In genomic region chr10:85175635-85176034, GRCh38 we compare ENCODE assay signal across 28 cellular contexts.
DNase-seq lines count a peak whose midpoint lies in the region; ATAC-seq and TF ChIP-seq lines count a peak whose summit lies in the region.
"Had no signal": no experiment of that assay in that cellular context is flagged by ENCODE, and none has a peak within 500 bp of the region (broad histone marks: within the 10 kb centered on the region; RNA-seq: fewer than 3 reads in every experiment).

No MANE protein-coding gene starts in this region.

- H2BK12ac ChIP-seq in H9 (ENCODE audit: insufficient read length, low read depth, low read length): no peak overlapping the region

- H3K36me3 Mint-ChIP-seq in H9 (ENCODE audit: insufficient read depth in 1 of 3, low read depth in 3 of 3): no peaks in the 10 kb centered on the region; a peak in 1 of 7 replicates
- H3K36me3 Mint-ChIP-seq: CD8-positive, alpha-beta memory T cell; naive B cell had no signal

- H3K9ac ChIP-seq in H9 (ENCODE audit: extremely low read depth, insufficient read length, low read length): no peak overlapping the region

- H4K8ac ChIP-seq in H9 (replicated peaks; ENCODE audit: insufficient read length, low read depth, low read length): no peak overlapping the region

- no peak overlapping the region for H4K91ac ChIP-seq in H9 (ENCODE audit: insufficient read length, low read depth, low read length)

- H3K79me1 ChIP-seq in H9 (ENCODE audit: insufficient read depth, low read depth, low read length, poor library complexity, severe bottlenecking): no peaks in the 10 kb centered on the region

- no peaks in the 10 kb centered on the region for H3K79me2 ChIP-seq in H9 (ENCODE audit: insufficient read depth, low read length)

- H3K9me3 ChIP-seq in H9 (ENCODE audit: control insufficient read depth, low read depth, low read length): no peaks in the 10 kb centered on the region
- no peaks in the 10 kb centered on the region for H3K9me3 ChIP-seq in WERI-Rb-1 (ENCODE audit: severe bottlenecking)
- H3K9me3 ChIP-seq: SJSA1, thoracic aorta had no signal

- H3K23ac ChIP-seq in H9 (ENCODE audit: insufficient read length, low read depth, low read length): no peak overlapping the region

- no peak overlapping the region for H2BK20ac ChIP-seq in H9 (ENCODE audit: low read depth, low read length, poor library complexity, severe bottlenecking)

- no peak overlapping the region for H3K18ac ChIP-seq in H9 (ENCODE audit: insufficient read length, low read depth, low read length)

- WGBS in H9 (ENCODE audit: extremely low coverage, insufficient read length, low lambda C conversion rate): no CpG with 5 or more reads among the region's 1 CpG

- DNase-seq in DMS53 treated with DMSO at 0.1 percent for 48 hours (lab: John Stamatoyannopoulos, UW; ENCODE audit: unreplicated experiment): peak; percentile 6
- DNase-seq in H9: peak; percentile 40
- DNase-seq in WERI-Rb-1: peak; percentile 25
- no peak for DNase-seq in left lobe of liver (ENCODE audit: low spot score)
- DNase-seq in kidney glomerular epithelial cell (lab: John Stamatoyannopoulos, UW): no peak
- DNase-seq: activated CD4-positive, alpha-beta memory T cell treated with anti-CD3 and anti-CD28 coated beads, Interleukin-2, amount 10 ng/mL, durations not matched to agents 7 days and 5 days; activated effector memory CD4-positive, alpha-beta T cell treated with anti-CD3 and anti-CD28 coated beads, Interleukin-2, amount 50 U/mL, for 16 hours; activated naive CD8-positive, alpha-beta T cell treated with anti-CD3 and anti-CD28 coated beads, Interleukin-2, amount 50 U/mL, for 24 hours; activated T-cell treated with anti-CD3 and anti-CD28 coated beads for 4 hours; CD8-positive, alpha-beta memory T cell; DND-41; effector CD8-positive, alpha-beta T cell; GOT3; hippocampal formation; Kasumi-1; mesenchymal stem cell; naive B cell; NCI-H1092; NCI-H187 treated with DMSO at 0.1 percent for 48 hours; NCI-H226; stimulated activated CD4-positive, alpha-beta T cell treated with anti-CD3 and anti-CD28 coated beads, Interleukin-4, amount 100 ng/mL, for 1 hour; stimulated activated naive CD4-positive, alpha-beta T cell treated with Interleukin-2 at 50 U/mL for 16 hours; T-helper 17 cell had no signal

- no peak overlapping the region for H3K14ac ChIP-seq in H9 (ENCODE audit: insufficient read depth, low read length)

- no peaks in the 10 kb centered on the region for H3K27me3 Mint-ChIP-seq in H9 (ENCODE audit: low read depth)
- H3K27me3 Mint-ChIP-seq: activated CD4-positive, alpha-beta memory T cell treated with anti-CD3 and anti-CD28 coated beads, Interleukin-2, amount 10 ng/mL, durations not matched to agents 7 days and 5 days; CD8-positive, alpha-beta memory T cell; naive B cell; T-helper 17 cell had no signal

- H3K4me3 Mint-ChIP-seq in H9: no peak overlapping the region
- H3K4me3 Mint-ChIP-seq: activated CD4-positive, alpha-beta memory T cell treated with anti-CD3 and anti-CD28 coated beads, Interleukin-2, amount 10 ng/mL, durations not matched to agents 7 days and 5 days; activated naive CD8-positive, alpha-beta T cell treated with anti-CD3 and anti-CD28 coated beads, Interleukin-2, amount 50 U/mL, for 24 hours; CD8-positive, alpha-beta memory T cell; naive B cell; T-helper 17 cell had no signal

- H3K27me3 ChIP-seq in H9 (ENCODE audit: insufficient read depth, low read length) (no peaks in the 10 kb centered on the region; the same call in 1 of the 2 replicates), WERI-Rb-1 (ENCODE audit: insufficient read depth, low read depth, severe bottlenecking) (no peaks in the 10 kb centered on the region)
- H3K27me3 ChIP-seq: SJSA1 had no signal

- no peak overlapping the region for H3K4ac ChIP-seq in H9 (ENCODE audit: low read depth, low read length)

- H2AK5ac ChIP-seq in H9 (ENCODE audit: insufficient read length, low read length): no peak overlapping the region

- no peaks in the 10 kb centered on the region for H3K9me3 Mint-ChIP-seq in H9
- H3K9me3 Mint-ChIP-seq: activated CD4-positive, alpha-beta memory T cell treated with anti-CD3 and anti-CD28 coated beads, Interleukin-2, amount 10 ng/mL, durations not matched to agents 7 days and 5 days had no signal

- no peak overlapping the region for H2BK120ac ChIP-seq in H9 (ENCODE audit: low read depth, low read length, poor library complexity, severe bottlenecking)

- H2BK15ac ChIP-seq in H9 (ENCODE audit: low read depth, low read length): no peak overlapping the region

- H3K36me3 ChIP-seq in WERI-Rb-1: no peaks in the 10 kb centered on the region
- H3K36me3 ChIP-seq: SJSA1, thoracic aorta had no signal

- H3K56ac ChIP-seq in H9 (ENCODE audit: insufficient read length, low read depth, low read length): no peak overlapping the region

- no peaks in the 10 kb centered on the region for H3K23me2 ChIP-seq in H9 (ENCODE audit: insufficient read length, low read depth, low read length, poor library complexity, severe bottlenecking)

- no peak overlapping the region for H3T11ph ChIP-seq in H9 (ENCODE audit: low read length)

- peak; percentile 64 for ATAC-seq in left lobe of liver
- ATAC-seq in GM19351 (IDR thresholded peaks at IDR 0.05; ENCODE audit: unreplicated experiment): no peak
- ATAC-seq in GM21367 (IDR thresholded peaks at IDR 0.05; ENCODE audit: unreplicated experiment): no peak
- ATAC-seq: activated naive CD8-positive, alpha-beta T cell treated with anti-CD3 and anti-CD28 coated beads, Interleukin-2, amount 50 U/mL, for 24 hours; esophagus mucosa; T-helper 17 cell had no signal

- H4K20me1 ChIP-seq in H9 (ENCODE audit: control insufficient read depth, insufficient read depth, insufficient read length): no peaks in the 10 kb centered on the region

- no peak overlapping the region for H3K27ac Mint-ChIP-seq in H9
- H3K27ac Mint-ChIP-seq: activated CD4-positive, alpha-beta memory T cell treated with anti-CD3 and anti-CD28 coated beads, Interleukin-2, amount 10 ng/mL, durations not matched to agents 7 days and 5 days; activated naive CD8-positive, alpha-beta T cell treated with anti-CD3 and anti-CD28 coated beads, Interleukin-2, amount 50 U/mL, for 24 hours; CD8-positive, alpha-beta memory T cell; naive B cell; T-helper 17 cell had no signal

- H3K4me1 ChIP-seq in H9 (ENCODE audit: insufficient read depth, low read length): no peaks in the 10 kb centered on the region
- H3K4me1 ChIP-seq: SJSA1 had no signal

- no peak overlapping the region for H4K5ac ChIP-seq in H9 (ENCODE audit: insufficient read length, low read depth, low read length)

- H3K27ac ChIP-seq in H9 (ENCODE audit: insufficient read length, low read depth, low read length): no peak overlapping the region
- no peak overlapping the region for H3K27ac ChIP-seq in WERI-Rb-1
- H3K27ac ChIP-seq: SJSA1, thoracic aorta had no signal

- H3K4me1 Mint-ChIP-seq in H9: no peaks in the 10 kb centered on the region
- H3K4me1 Mint-ChIP-seq: activated CD4-positive, alpha-beta memory T cell treated with anti-CD3 and anti-CD28 coated beads, Interleukin-2, amount 10 ng/mL, durations not matched to agents 7 days and 5 days; activated naive CD8-positive, alpha-beta T cell treated with anti-CD3 and anti-CD28 coated beads, Interleukin-2, amount 50 U/mL, for 24 hours; CD8-positive, alpha-beta memory T cell; naive B cell; T-helper 17 cell had no signal

- no peak overlapping the region for H2BK5ac ChIP-seq in H9 (ENCODE audit: insufficient read length, low read length)

- H3K4me2 ChIP-seq in H9 (ENCODE audit: insufficient read depth, insufficient read length, low read length): no peak overlapping the region

- TF ChIP-seq CTCF in H9 (conservative IDR thresholded peaks at IDR 0.05): peak; percentile 43; the same call in 2 of the 3 replicates
- TF ChIP-seq CTCF in WERI-Rb-1 (IDR thresholded peaks at IDR 0.05; ENCODE audit: low read depth, low read length): peak; percentile 41

- no peak overlapping the region for H2AFZ ChIP-seq in H9 (ENCODE audit: low read length)

- H3K4me3 ChIP-seq in WERI-Rb-1 (ENCODE audit: low read depth, low read length): no peak overlapping the region
- H3K4me3 ChIP-seq: SJSA1, thoracic aorta had no signal

Comparison
In these comparisons a context has a peak if more than half of its experiments do, and no peak if none do; other contexts are left out.
1. DNase-seq: peak in DMS53 treated with DMSO at 0.1 percent for 48 hours (single experiment), H9 (single experiment) and WERI-Rb-1 (single experiment); none in left lobe of liver (single experiment) and kidney glomerular epithelial cell (single experiment).